Comparison of ENCODE assay signal across 8 cellular contexts in the genomic region with DNA sequence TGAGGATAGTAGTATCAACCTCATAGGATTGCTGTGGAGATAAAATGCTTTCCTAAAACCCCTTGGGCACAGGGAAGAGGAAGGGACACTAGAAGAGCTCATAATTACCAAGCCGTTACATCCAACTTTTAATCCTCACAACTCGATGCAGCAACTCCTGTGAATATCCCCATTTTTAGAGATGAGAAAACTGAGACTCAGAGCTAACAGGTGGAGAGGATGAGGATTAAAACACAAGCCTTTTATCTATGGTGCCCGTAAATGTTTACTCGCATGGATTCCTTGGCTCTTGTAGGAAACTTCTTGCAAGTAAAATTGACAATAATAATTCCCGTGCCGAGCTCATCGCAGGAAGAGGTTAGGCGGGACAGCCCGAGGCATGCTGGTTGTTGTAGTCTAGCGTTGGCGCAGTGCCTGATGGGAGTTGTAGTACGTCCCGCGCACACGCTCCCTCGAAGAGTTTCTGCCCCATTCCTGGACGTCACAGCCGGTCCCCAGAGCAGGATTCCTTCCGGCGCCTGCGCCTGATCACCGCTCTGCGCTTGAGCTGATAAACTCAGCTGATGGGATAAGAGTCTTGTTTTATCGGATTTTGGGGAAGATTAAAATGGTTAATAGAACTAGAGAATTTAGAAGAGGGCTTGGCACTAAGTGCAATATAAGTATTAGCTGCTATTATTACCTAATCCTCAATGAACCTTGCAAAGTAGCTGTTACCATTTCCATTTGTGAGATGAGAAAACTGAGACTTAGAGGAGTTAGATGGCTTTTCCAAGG.
DNase-seq lines count a peak whose midpoint lies in the region; ATAC-seq and TF ChIP-seq lines count a peak whose summit lies in the region.

No MANE protein-coding gene starts in this region.

- H3K27me3 Mint-ChIP-seq in central memory CD8-positive, alpha-beta T cell = no peaks in the 10 kb centered on the region

- DNase-seq in AG09319 (ENCODE audit: extremely low read depth, low read depth) = peak; percentile 92
- peak; percentile 99 for DNase-seq in NCI-H345 (lab: John Stamatoyannopoulos, UW)
- peak; percentile 72 to 79 (median 77) for DNase-seq in activated CD4-positive, CD25-positive, alpha-beta regulatory T cell (lab: John Stamatoyannopoulos, UW)
- DNase-seq in central memory CD8-positive, alpha-beta T cell (ENCODE audit: low spot score in 2 of 2) = peak; percentile 76
- peak; percentile 96 for DNase-seq in islet precursor cell
- peak; percentile 87 for DNase-seq in stimulated activated CD4-positive, alpha-beta T cell treated with anti-CD3 and anti-CD28 coated beads, Interleukin-12 subunit alpha, Interleukin-12 subunit beta, amount 100 ng/mL, for 4 hours

- no peak for TF ChIP-seq CTCF in AG09319 (IDR thresholded peaks at IDR 0.05; ENCODE audit: low read depth, low read length)

- H3K4me1 Mint-ChIP-seq in central memory CD8-positive, alpha-beta T cell = peaks cover 51% of the 10 kb centered on the region

- peaks cover 7% of the 10 kb centered on the region for H3K36me3 Mint-ChIP-seq in central memory CD8-positive, alpha-beta T cell (ENCODE audit: insufficient read depth)

- ATAC-seq in GM19025 (IDR thresholded peaks at IDR 0.05; ENCODE audit: low read depth, unreplicated experiment) (peak; percentile 46), HG03280 (IDR thresholded peaks at IDR 0.05; ENCODE audit: unreplicated experiment) (peak; percentile 70)
- ATAC-seq in central memory CD8-positive, alpha-beta T cell (replicated peaks; ENCODE audit: extremely low read depth, poor library complexity, severe bottlenecking) = peak; percentile 71

- no peaks in the 10 kb centered on the region for H3K9me3 Mint-ChIP-seq in central memory CD8-positive, alpha-beta T cell

- H3K27ac Mint-ChIP-seq in central memory CD8-positive, alpha-beta T cell (ENCODE audit: low read depth) = peak overlapping the region; percentile 93

- peak overlapping the region; percentile 85 for H3K4me3 Mint-ChIP-seq in central memory CD8-positive, alpha-beta T cell

Comparison
In these comparisons a context has a peak if more than half of its experiments do, and no peak if none do; other contexts are left out.
1. Peak in every context shown above with its lines: DNase-seq and ATAC-seq.